1 cellular context compared by ENCODE assay signal in genomic region chr1:226110249-226111108, GRCh38.
A peak's percentile ranks its signal among the peaks of the same experiment; 100 is the strongest.
TF ChIP-seq lines count a peak whose summit lies in the region.

No MANE protein-coding gene starts in this region.

TF ChIP-seq in HEK293, 187 proteins besides CTCF, POLR2A, EP300 and RAD21 (continued from another document and continues in another):
- no peak for TF ChIP-seq ZBTB49 (tag by site-specific recombination; IDR thresholded peaks at IDR 0.05; ENCODE audit: low read depth)
- TF ChIP-seq FEZF1 (tag by site-specific recombination; IDR thresholded peaks at IDR 0.05) = no peak
- peak; percentile 55; the same call in 1 of the 2 replicates for TF ChIP-seq ZNF677 (tag by site-specific recombination; IDR thresholded peaks at IDR 0.05)
- TF ChIP-seq ZNF707 (tag by site-specific recombination; IDR thresholded peaks at IDR 0.05) = no peak
- no peak for TF ChIP-seq ZNF530 (tag by site-specific recombination; IDR thresholded peaks at IDR 0.05; ENCODE audit: low read depth)
- TF ChIP-seq ZNF426 (tag by site-specific recombination; IDR thresholded peaks at IDR 0.05) = no peak
- TF ChIP-seq ZNF768 (tag by site-specific recombination; IDR thresholded peaks at IDR 0.05) = no peak
- TF ChIP-seq KLF17 (tag by site-specific recombination; IDR thresholded peaks at IDR 0.05) = peak; percentile 18; the same call in 1 of the 2 replicates
- TF ChIP-seq GLIS1 (tag by site-specific recombination; IDR thresholded peaks at IDR 0.05) = peak; percentile 82
- TF ChIP-seq ZNF24 (tag by site-specific recombination; IDR thresholded peaks at IDR 0.05) = 0 out of 2 replicates have a peak, but pooled peaks have one; percentile 11
- TF ChIP-seq KLF1 (tag by site-specific recombination; IDR thresholded peaks at IDR 0.05) = peak; percentile 26; the same call in 1 of the 2 replicates
- TF ChIP-seq ZIC2 (tag by site-specific recombination; IDR thresholded peaks at IDR 0.05) = peak; percentile 76
- no peak for TF ChIP-seq ZNF514 (tag by site-specific recombination; IDR thresholded peaks at IDR 0.05)
- TF ChIP-seq GLIS2 (tag by site-specific recombination; IDR thresholded peaks at IDR 0.05) = peak; percentile 90
- no peak for TF ChIP-seq ZNF510 (tag by site-specific recombination; IDR thresholded peaks at IDR 0.05; ENCODE audit: insufficient replicate concordance)
- 0 out of 2 replicates have a peak, but pooled peaks have one; percentile 7 for TF ChIP-seq ZNF585B (tag by site-specific recombination; IDR thresholded peaks at IDR 0.05)
- peak; percentile 34; the same call in 1 of the 2 replicates for TF ChIP-seq ZSCAN5A (tag by site-specific recombination; IDR thresholded peaks at IDR 0.05)
- peak; percentile 22; the same call in 1 of the 2 replicates for TF ChIP-seq ZNF791 (tag by site-specific recombination; IDR thresholded peaks at IDR 0.05)
- peak; percentile 23 for TF ChIP-seq ZNF449 (tag by site-specific recombination; IDR thresholded peaks at IDR 0.05)
- no peak for TF ChIP-seq ZNF19 (tag by site-specific recombination; IDR thresholded peaks at IDR 0.05; ENCODE audit: low read depth)
- peak; percentile 55; the same call in 1 of the 2 replicates for TF ChIP-seq MZF1 (tag by site-specific recombination; IDR thresholded peaks at IDR 0.05; ENCODE audit: borderline replicate concordance)
- 0 out of 2 replicates have a peak, but pooled peaks have one; percentile 41 for TF ChIP-seq ZNF501 (tag by site-specific recombination; IDR thresholded peaks at IDR 0.05)
- peak; percentile 58 for TF ChIP-seq ZNF600 (tag by site-specific recombination; IDR thresholded peaks at IDR 0.05)
- peak; percentile 96 for TF ChIP-seq ZBTB26 (tag by site-specific recombination; optimal IDR thresholded peaks at IDR 0.05)
- TF ChIP-seq PBX3 (CRISPR knock-in tag; IDR thresholded peaks at IDR 0.05) = no peak
- 0 out of 2 replicates have a peak, but pooled peaks have one; percentile 46 for TF ChIP-seq BCL11B (tag by site-specific recombination; IDR thresholded peaks at IDR 0.05; ENCODE audit: low read depth)
- TF ChIP-seq PRDM10 (tag by site-specific recombination; IDR thresholded peaks at IDR 0.05) = peak; percentile 80
- no peak for TF ChIP-seq PRDM2 (tag by site-specific recombination; IDR thresholded peaks at IDR 0.05; ENCODE audit: borderline replicate concordance)
- 0 out of 2 replicates have a peak, but pooled peaks have one; percentile 51 for TF ChIP-seq ZNF391 (tag by site-specific recombination; IDR thresholded peaks at IDR 0.05; ENCODE audit: borderline replicate concordance, low read depth)
- peak; percentile 70 for TF ChIP-seq SP2 (tag by site-specific recombination; IDR thresholded peaks at IDR 0.05)
- peak; percentile 48; the same call in 1 of the 2 replicates for TF ChIP-seq ZNF610 (tag by site-specific recombination; IDR thresholded peaks at IDR 0.05; ENCODE audit: borderline replicate concordance)
- no peak for TF ChIP-seq ZNF184 (tag by site-specific recombination; IDR thresholded peaks at IDR 0.05)
- peak; percentile 42; the same call in 1 of the 2 replicates for TF ChIP-seq ZXDB (tag by site-specific recombination; IDR thresholded peaks at IDR 0.05)
- no peak for TF ChIP-seq PRDM4 (tag by site-specific recombination; IDR thresholded peaks at IDR 0.05)
